In genomic region chr6:125888989-125889656, GRCh38 we compare ENCODE assay signal across 9 cellular contexts.
A peak's percentile ranks its signal among the peaks of the same experiment; 100 is the strongest.
DNase-seq lines count a peak whose midpoint lies in the region; ATAC-seq and TF ChIP-seq lines count a peak whose summit lies in the region.
"Had no signal": no experiment of that assay in that cellular context is flagged by ENCODE, and none has a peak within 500 bp of the region (broad histone marks: within the 10 kb centered on the region; RNA-seq: fewer than 3 reads in every experiment).

No MANE protein-coding gene starts in this region.

- H3K27me3 Mint-ChIP-seq in Calu3 (ENCODE audit: unreplicated experiment), result no peaks in the 10 kb centered on the region
- H3K27me3 Mint-ChIP-seq: stimulated activated naive CD8-positive, alpha-beta T cell treated with anti-CD3 and anti-CD28 coated beads, Interleukin-15, Interleukin-2, amounts not matched to agents 100 ng/mL and 50 ng/mL, for 24 hours had no signal

- no peak overlapping the region for H4K8ac ChIP-seq in IMR-90 (ENCODE audit: low read depth in 2 of 2, low read length in 2 of 2)

- H3K4me2 ChIP-seq in IMR-90 (ENCODE audit: low read depth, low read length), result no peak overlapping the region

- no peaks in the 10 kb centered on the region; the same call in 1 of the 2 replicates for H3K4me1 ChIP-seq in IMR-90 (ENCODE audit: control insufficient read depth, insufficient read depth, low read length)
- H3K4me1 ChIP-seq in adrenal gland (replicated peaks in 1 of 2), result peaks cover 0 to 5% of the 10 kb centered on the region in 2 donors
- H3K4me1 ChIP-seq in right lobe of liver, result no peaks in the 10 kb centered on the region
- no peaks in the 10 kb centered on the region for H3K4me1 ChIP-seq in uterus
- H3K4me1 ChIP-seq in sigmoid colon, result no peaks in the 10 kb centered on the region

- H3K27ac Mint-ChIP-seq in Calu3 (ENCODE audit: unreplicated experiment), result no peak overlapping the region
- H3K27ac Mint-ChIP-seq: stimulated activated naive CD8-positive, alpha-beta T cell treated with anti-CD3 and anti-CD28 coated beads, Interleukin-15, Interleukin-2, amounts not matched to agents 100 ng/mL and 50 ng/mL, for 24 hours had no signal

- POLR2A ChIA-PET in IMR-90 (lab: Charles Lee; ENCODE audit: unreplicated experiment), result no interaction called here

- H3K9me1 ChIP-seq in IMR-90 (ENCODE audit: insufficient read depth, low read length), result 0 out of 2 replicates have a peak, but pooled peaks cover 2% of the 10 kb centered on the region

- H4K20me1 ChIP-seq in IMR-90 (ENCODE audit: insufficient read depth, low read length), result no peaks in the 10 kb centered on the region

- H3K23ac ChIP-seq in IMR-90 (ENCODE audit: low read depth, low read length), result no peak overlapping the region

- no peak for TF ChIP-seq EP300 in sigmoid colon (IDR thresholded peaks at IDR 0.05)

- H2AK5ac ChIP-seq in IMR-90 (ENCODE audit: low read depth, low read length), result no peak overlapping the region

- dilution Hi-C loops in IMR-90 (cut with HindIII; ENCODE audit: low sequenced_read_pairs, unreplicated experiment), result no loop called here

- no peaks in the 10 kb centered on the region for H3K27me3 ChIP-seq in IMR-90 (ENCODE audit: control insufficient read depth, insufficient read depth, low read length)
- H3K27me3 ChIP-seq in adrenal gland, result no peaks in the 10 kb centered on the region
- H3K27me3 ChIP-seq in right lobe of liver, result no peaks in the 10 kb centered on the region
- H3K27me3 ChIP-seq in uterus, result no peaks in the 10 kb centered on the region
- no peaks in the 10 kb centered on the region for H3K27me3 ChIP-seq in sigmoid colon

- in situ Hi-C loops in IMR-90 (cut with MboI; ENCODE audit: low sequenced_read_pairs), result no loop called here

- TF ChIP-seq POLR2A in IMR-90 (IDR thresholded peaks at IDR 0.05; ENCODE audit: low read depth, low read length) (no peak), adrenal gland (IDR thresholded peaks at IDR 0.05) (no peak), right lobe of liver (IDR thresholded peaks at IDR 0.05) (no peak), uterus (IDR thresholded peaks at IDR 0.05) (no peak), sigmoid colon (IDR thresholded peaks at IDR 0.05) (no peak)

- no peak overlapping the region for H3K56ac ChIP-seq in IMR-90 (ENCODE audit: extremely low read depth, insufficient read depth, low read length)

- H4K91ac ChIP-seq in IMR-90 (ENCODE audit: insufficient read depth, low read depth, low read length), result no peak overlapping the region

- H2BK120ac ChIP-seq in IMR-90 (ENCODE audit: low read depth, low read length), result no peak overlapping the region

- no peaks in the 10 kb centered on the region for H3K36me3 Mint-ChIP-seq in Calu3 (ENCODE audit: insufficient read depth, unreplicated experiment)

- intact Hi-C loops in Calu3 (cut with micrococcal nuclease; ENCODE audit: unreplicated experiment), result no loop called here
- intact Hi-C loops in IMR-90 (cut with micrococcal nuclease), result no loop called here
- intact Hi-C loops in adrenal gland (cut with DNase I), result no loop called here
- intact Hi-C loops in right lobe of liver (cut with DNase I), result no loop called here
- intact Hi-C loops in uterus (cut with DNase I; ENCODE audit: low total_unique reads), result no loop called here
- intact Hi-C loops in sigmoid colon (cut with DNase I), result no loop called here

- CTCF ChIA-PET in Calu3 (lab: Charles Lee) (interaction anchor here (0.8 to 1.0 kb wide), 2 partner anchors 11 to 64 kb away, joined by 3 read pairs; no protein-coding TSS in a partner anchor), IMR-90 (lab: Yijun Ruan, JAX) (interaction anchor here (1.5 kb wide), 1 partner anchor 21 kb away, joined by 5 read pairs; no protein-coding TSS in a partner anchor)

- H2BK15ac ChIP-seq in IMR-90 (ENCODE audit: low read depth, low read length), result no peak overlapping the region

- H3K36me3 ChIP-seq in IMR-90 (ENCODE audit: control insufficient read depth, insufficient read depth, low read length), result peaks cover 8% of the 10 kb centered on the region
- peaks cover 0 to 81% of the 10 kb centered on the region in 2 donors for H3K36me3 ChIP-seq in adrenal gland (replicated peaks in 1 of 2)
- peaks cover 0 to 8% (median 0%) of the 10 kb centered on the region in 4 donors for H3K36me3 ChIP-seq in right lobe of liver
- peaks cover 0 to 4% of the 10 kb centered on the region in 2 donors for H3K36me3 ChIP-seq in uterus
- peaks cover 0 to 72% (median 0%) of the 10 kb centered on the region in 4 donors for H3K36me3 ChIP-seq in sigmoid colon

- no peak overlapping the region for H3K9ac ChIP-seq in IMR-90 (ENCODE audit: low read depth, low read length)

- H3K4me3 Mint-ChIP-seq in Calu3 (ENCODE audit: low read depth, unreplicated experiment), result no peak overlapping the region
- H3K4me3 Mint-ChIP-seq: stimulated activated naive CD8-positive, alpha-beta T cell treated with anti-CD3 and anti-CD28 coated beads, Interleukin-15, Interleukin-2, amounts not matched to agents 100 ng/mL and 50 ng/mL, for 24 hours had no signal

- H3K14ac ChIP-seq in IMR-90 (replicated peaks; ENCODE audit: low read depth, low read length), result no peak overlapping the region

- H2AFZ ChIP-seq in IMR-90 (replicated peaks; ENCODE audit: low read length, poor library complexity), result no peak overlapping the region

- H2BK20ac ChIP-seq in IMR-90 (ENCODE audit: low read depth, low read length), result no peak overlapping the region

- BruUV-seq in Calu3 (replicated peaks; lab: Mats Ljungman, UMichigan), result no TSS peak
- no TSS peak for BruUV-seq in IMR-90 (replicated peaks; lab: Mats Ljungman, UMichigan)

- H3K18ac ChIP-seq in IMR-90 (ENCODE audit: low read depth, low read length), result no peak overlapping the region

- H3K79me1 ChIP-seq in IMR-90 (ENCODE audit: low read depth in 1 of 2, low read length in 2 of 2), result no peaks in the 10 kb centered on the region

- peak; percentile 42 for TF ChIP-seq RAD21 in IMR-90 (IDR thresholded peaks at IDR 0.05; ENCODE audit: low read length)

- TF ChIP-seq CTCF in Calu3 (IDR thresholded peaks at IDR 0.05; ENCODE audit: unreplicated experiment) (peak; percentile 20), IMR-90 (conservative IDR thresholded peaks at IDR 0.05; ENCODE audit: low read depth, low read length) (peak; percentile 50), adrenal gland (IDR thresholded peaks at IDR 0.05) (peak in 5 of 6 experiments; percentile 19 to 41 (median 32)), right lobe of liver (IDR thresholded peaks at IDR 0.05) (peak; percentile 50 to 56 (median 54)), uterus (IDR thresholded peaks at IDR 0.05) (peak in 1 of 4 experiments; percentile 8), sigmoid colon (IDR thresholded peaks at IDR 0.05) (peak in 2 of 4 experiments; percentile 11 to 25)

- H3K9me3 Mint-ChIP-seq in Calu3 (ENCODE audit: low read depth, unreplicated experiment), result no peaks in the 10 kb centered on the region
- H3K9me3 Mint-ChIP-seq: stimulated activated naive CD8-positive, alpha-beta T cell treated with anti-CD3 and anti-CD28 coated beads, Interleukin-15, Interleukin-2, amounts not matched to agents 100 ng/mL and 50 ng/mL, for 24 hours had no signal

- ATAC-seq in IMR-90 (ENCODE audit: low read depth) (no peak), right lobe of liver (peak; percentile 62 to 82 (median 74))

- H3K4ac ChIP-seq in IMR-90 (ENCODE audit: low read depth, low read length), result no peak overlapping the region

- H3K9me3 ChIP-seq in IMR-90 (ENCODE audit: control insufficient read depth, insufficient read depth, low read length) (no peaks in the 10 kb centered on the region), adrenal gland (replicated peaks in 1 of 3) (no peaks in the 10 kb centered on the region), right lobe of liver (no peaks in the 10 kb centered on the region), uterus (no peaks in the 10 kb centered on the region), sigmoid colon (no peaks in the 10 kb centered on the region)

- no peak overlapping the region for H2BK5ac ChIP-seq in IMR-90 (ENCODE audit: low read depth, low read length, poor library complexity, severe bottlenecking)

- no peaks in the 10 kb centered on the region for H3K4me1 Mint-ChIP-seq in Calu3 (ENCODE audit: low read depth, unreplicated experiment)

- WGBS in IMR-90 (ENCODE audit: extremely low coverage in 2 of 2, insufficient read length in 1 of 2), 2 experiments, result 63% methylated on average over 1 of the region's 8 CpGs; no CpG with 5 or more reads in 1 of the 2 experiments
- 77 to 87% (median 81%) methylated on average over 8 of the region's 8 CpGs for WGBS in adrenal gland, 4 donors
- WGBS in right lobe of liver (ENCODE audit: insufficient coverage, low coverage, low lambda C conversion rate, missing lambda C conversion rate), result 69% methylated on average over 8 of the region's 8 CpGs
- 75 to 80% methylated on average over 8 of the region's 8 CpGs for WGBS in sigmoid colon, 2 donors

- H4K5ac ChIP-seq in IMR-90 (ENCODE audit: low read depth, low read length), result no peak overlapping the region

- H3K27ac ChIP-seq in IMR-90 (ENCODE audit: insufficient read depth, low read length) (no peak overlapping the region), adrenal gland (no peak overlapping the region), right lobe of liver (no peak overlapping the region), uterus (no peak overlapping the region), sigmoid colon (no peak overlapping the region)

- H3K4me3 ChIP-seq in IMR-90 (ENCODE audit: insufficient read depth, low read depth, low read length) (no peak overlapping the region), adrenal gland (no peak overlapping the region), right lobe of liver (no peak overlapping the region), uterus (no peak overlapping the region), sigmoid colon (no peak overlapping the region)

- no peak overlapping the region for H2AK9ac ChIP-seq in IMR-90 (replicated peaks; ENCODE audit: low read depth, low read length, poor library complexity)

- DNase-seq in Calu3 (peak; percentile 23), IMR-90 (peak; percentile 40), adrenal gland (peak in 1 of 7 donors; percentile 19), right lobe of liver (no peak), uterus (no peak), sigmoid colon (no peak), hepatic stellate cell (ENCODE audit: low spot score) (no peak), putamen (ENCODE audit: low spot score) (no peak)

TF ChIP-seq in IMR-90, 13 proteins besides CTCF, POLR2A, EP300 and RAD21:
- TF ChIP-seq CHD1 (IDR thresholded peaks at IDR 0.05; ENCODE audit: low read depth, low read length) (no peak), SMC3 (IDR thresholded peaks at IDR 0.05; ENCODE audit: low read depth, low read length) (peak; percentile 50)

Comparison
In these comparisons a context has a peak if more than half of its experiments do, and no peak if none do; other contexts are left out.
1. DNase-seq: peak in Calu3 (single experiment) and IMR-90 (single experiment); none in right lobe of liver (0 of 3), uterus (0 of 2), sigmoid colon (single experiment), hepatic stellate cell (single experiment) and putamen (single experiment).